In the genomic region with DNA sequence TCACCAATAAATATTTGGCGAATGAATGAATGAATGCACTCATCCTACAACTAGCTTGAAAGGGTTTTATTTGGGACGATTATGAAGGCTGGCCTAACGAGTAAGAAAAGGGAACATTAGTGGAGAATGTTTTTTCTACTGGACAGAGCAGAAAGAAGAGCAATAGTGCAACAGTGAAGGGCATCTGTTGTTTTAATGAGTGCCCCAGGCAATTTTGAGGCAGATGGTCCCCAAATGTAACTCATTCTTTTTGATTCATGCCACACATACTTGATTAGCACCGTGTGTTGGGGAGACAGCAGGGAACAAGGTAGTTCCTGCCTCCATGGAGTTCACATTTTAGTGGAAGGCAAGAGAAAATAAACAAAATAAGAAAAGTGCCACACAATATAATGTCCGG, we compare ENCODE assay signal across 20 cellular contexts. TPM values are rescaled to one million over a fixed set of nuclear protein-coding genes. Genes with fewer than 3 reads are reported as not detected.
"Had no signal": no experiment of that assay in that cellular context is flagged by ENCODE, and none has a peak within 500 bp of the region (broad histone marks: within the 10 kb centered on the region; RNA-seq: fewer than 3 reads in every experiment).

No MANE protein-coding gene starts in this region.

- H3K27ac ChIP-seq: HL-60, KMS-11, PC-9, Peyer's patch, SJSA1, SK-N-MC had no signal

- H2AFZ ChIP-seq: PC-9 had no signal

- H3K4me1 ChIP-seq: Peyer's patch, SJSA1 had no signal

- H3K9me3 ChIP-seq: Peyer's patch, SJSA1 had no signal

- H3K4me2 ChIP-seq: KMS-11, PC-9 had no signal

- ATAC-seq: K562, Right ventricle myocardium inferior had no signal

- DNase-seq: Kasumi-1, MM.1S, NCI-H1092 treated with DMSO at 0.1 percent for 48 hours, NCI-H1436, NCI-H1930, NCI-H2081, NCI-H2107, NCI-H2227 treated with DMSO at 0.1 percent for 48 hours, NCI-H526 treated with DMSO at 0.1 percent for 48 hours, NCI-H774, PC-9, Peyer's patch, SIG-M5, T-helper 1 cell had no signal

- H3K9ac ChIP-seq: KMS-11 had no signal

- H3K27me3 ChIP-seq: Peyer's patch, SJSA1 had no signal

- H3K4me3 ChIP-seq: K562, PC-9, Peyer's patch, SJSA1, SK-N-MC had no signal

- H3K36me3 ChIP-seq: Peyer's patch, SJSA1 had no signal

RNA-seq across cellular contexts. Expression of a gene that starts 22.7 kb away (rescaled TPM):
- total RNA-seq: PC-9 had no signal
